8 cellular contexts compared by ENCODE assay signal in genomic region chr15:31338318-31338878, GRCh38. TPM values are rescaled to one million over a fixed set of nuclear protein-coding genes. Genes with fewer than 3 reads are reported as not detected.
DNase-seq lines count a peak whose midpoint lies in the region; ATAC-seq, FAIRE-seq and TF ChIP-seq lines count a peak whose summit lies in the region.

No MANE protein-coding gene starts in this region.

- peak overlapping the region; percentile 57 for H3K27ac ChIP-seq in A673 (ENCODE audit: low read depth, low read length, poor library complexity, severe bottlenecking)
- peak overlapping the region; percentile 94 for H3K27ac ChIP-seq in naive thymus-derived CD4-positive, alpha-beta T cell (ENCODE audit: low read depth, low read length)

- no peaks in the 10 kb centered on the region for H3K9me3 Mint-ChIP-seq in brain
- H3K9me3 Mint-ChIP-seq in naive thymus-derived CD4-positive, alpha-beta T cell: peaks cover 0 to 4% (median 0%) of the 10 kb centered on the region in 11 donors
- H3K9me3 Mint-ChIP-seq in Caco-2 (ENCODE audit: unreplicated experiment): no peaks in the 10 kb centered on the region

- H3K36me3 ChIP-seq in A673 (ENCODE audit: insufficient read depth, low read length, poor library complexity, severe bottlenecking): no peaks in the 10 kb centered on the region
- H3K36me3 ChIP-seq in naive thymus-derived CD4-positive, alpha-beta T cell (ENCODE audit: control insufficient read depth in 2 of 3, insufficient read depth in 3 of 3, low read length in 3 of 3): no peaks in the 10 kb centered on the region
- H3K36me3 ChIP-seq in Caco-2 (ENCODE audit: control insufficient read depth, insufficient read depth, low read length): no peaks in the 10 kb centered on the region; the same call in 1 of the 2 replicates

- peaks cover 25% of the 10 kb centered on the region for H3K4me1 ChIP-seq in A673 (ENCODE audit: insufficient read depth, low read length, poor library complexity, severe bottlenecking)
- peaks cover 95 to 98% of the 10 kb centered on the region in 2 donors for H3K4me1 ChIP-seq in naive thymus-derived CD4-positive, alpha-beta T cell (ENCODE audit: control insufficient read depth in 2 of 2, insufficient read depth in 2 of 2, low read length in 2 of 2)
- no peaks in the 10 kb centered on the region for H3K4me1 ChIP-seq in Caco-2

- no peak overlapping the region for H3K4me3 ChIP-seq in A673 (ENCODE audit: low read depth, low read length, poor library complexity, severe bottlenecking)
- peak overlapping the region; percentile 3 for H3K4me3 ChIP-seq in naive thymus-derived CD4-positive, alpha-beta T cell (ENCODE audit: low read length)
- no peak overlapping the region for H3K4me3 ChIP-seq in Caco-2 (ENCODE audit: low read depth, low read length)

- H3K9me3 ChIP-seq in A673 (ENCODE audit: low read depth, low read length, poor library complexity, severe bottlenecking) (no peaks in the 10 kb centered on the region), Caco-2 (no peaks in the 10 kb centered on the region)
- no peaks in the 10 kb centered on the region for H3K9me3 ChIP-seq in naive thymus-derived CD4-positive, alpha-beta T cell (ENCODE audit: control insufficient read depth in 2 of 3, low read length in 3 of 3)

- peak overlapping the region; percentile 57 to 86 (median 71) for H3K27ac Mint-ChIP-seq in brain
- peak overlapping the region; percentile 79 to 99 (median 91) for H3K27ac Mint-ChIP-seq in naive thymus-derived CD4-positive, alpha-beta T cell
- no peak overlapping the region for H3K27ac Mint-ChIP-seq in Caco-2 (ENCODE audit: unreplicated experiment)

- BruUV-seq in A673 (replicated peaks; lab: Mats Ljungman, UMichigan): no TSS peak
- no TSS peak for BruUV-seq in Caco-2 (replicated peaks; lab: Mats Ljungman, UMichigan)

- TF ChIP-seq CTCF in A673 (conservative IDR thresholded peaks at IDR 0.05; ENCODE audit: low read depth, low read length) (no peak), brain (conservative IDR thresholded peaks at IDR 0.05) (no peak), Caco-2 (IDR thresholded peaks at IDR 0.05; ENCODE audit: insufficient read depth in 1 of 2, low read depth in 1 of 2, low read length in 1 of 2, severe bottlenecking in 1 of 2, unreplicated experiment in 1 of 2) (no peak)

- ATAC-seq in HG03521 (IDR thresholded peaks at IDR 0.05; ENCODE audit: unreplicated experiment) (peak; percentile 34), GM19328 (IDR thresholded peaks at IDR 0.05; ENCODE audit: unreplicated experiment) (no peak)
- peak; percentile 16 for ATAC-seq in naive thymus-derived CD4-positive, alpha-beta T cell

- FAIRE-seq in GM19239 (lab: Jason Lieb, UNC) (peak; percentile 93), HTR-8/SVneo (lab: Jason Lieb, UNC) (no peak)

- peak overlapping the region in 2 of 5 experiments; percentile 34 to 60 for H3K4me3 Mint-ChIP-seq in brain
- H3K4me3 Mint-ChIP-seq in naive thymus-derived CD4-positive, alpha-beta T cell: peak overlapping the region; percentile 34 to 98 (median 74)
- H3K4me3 Mint-ChIP-seq in Caco-2 (ENCODE audit: unreplicated experiment): no peak overlapping the region

- no peaks in the 10 kb centered on the region for H3K27me3 ChIP-seq in A673 (replicated peaks; ENCODE audit: insufficient read depth, low read depth, low read length, poor library complexity)
- no peaks in the 10 kb centered on the region for H3K27me3 ChIP-seq in naive thymus-derived CD4-positive, alpha-beta T cell (ENCODE audit: control insufficient read depth in 2 of 2, insufficient read depth in 2 of 2, low read length in 2 of 2)
- no peaks in the 10 kb centered on the region for H3K27me3 ChIP-seq in Caco-2 (replicated peaks; ENCODE audit: control insufficient read depth, insufficient read depth, low read length)

- no peaks in the 10 kb centered on the region for H3K27me3 Mint-ChIP-seq in brain
- no peaks in the 10 kb centered on the region for H3K27me3 Mint-ChIP-seq in naive thymus-derived CD4-positive, alpha-beta T cell
- H3K27me3 Mint-ChIP-seq in Caco-2 (ENCODE audit: insufficient read depth, unreplicated experiment): no peaks in the 10 kb centered on the region

- intact Hi-C loops in A673 (cut with micrococcal nuclease; ENCODE audit: unreplicated experiment): no loop called here
- intact Hi-C loops in naive thymus-derived CD4-positive, alpha-beta T cell (cut with micrococcal nuclease): loop anchor here (1.0 kb wide), 2 partner anchors 8 to 9 kb away; no protein-coding TSS in a partner anchor
- intact Hi-C loops in Caco-2 (cut with micrococcal nuclease; ENCODE audit: unreplicated experiment): no loop called here

- H3K4me1 Mint-ChIP-seq in brain (peaks cover 95% of the 10 kb centered on the region), Caco-2 (ENCODE audit: low read depth, unreplicated experiment) (no peaks in the 10 kb centered on the region)
- H3K4me1 Mint-ChIP-seq in naive thymus-derived CD4-positive, alpha-beta T cell: peaks cover 83 to 100% (median 97%) of the 10 kb centered on the region in 7 donors

- H3K36me3 Mint-ChIP-seq in brain (no peaks in the 10 kb centered on the region), Caco-2 (ENCODE audit: insufficient read depth, unreplicated experiment) (no peaks in the 10 kb centered on the region)
- H3K36me3 Mint-ChIP-seq in naive thymus-derived CD4-positive, alpha-beta T cell: peaks cover 0 to 15% (median 0%) of the 10 kb centered on the region in 5 donors

- CTCF ChIA-PET in A673 (lab: Charles Lee) (no interaction called here), Caco-2 (lab: Charles Lee) (no interaction called here)
- CTCF ChIA-PET in naive thymus-derived CD4-positive, alpha-beta T cell (lab: Charles Lee): interaction anchor here (1.0 to 1.1 kb wide), 2 partner anchors 20 to 29 kb away, joined by 3 to 4 read pairs; no protein-coding TSS in a partner anchor

- POLR2A ChIA-PET in A673 (lab: Charles Lee; ENCODE audit: low non-redundant PET): no interaction called here
- POLR2A ChIA-PET in naive thymus-derived CD4-positive, alpha-beta T cell (lab: Charles Lee): interaction anchor here (3.0 to 21.3 kb wide), 4 partner anchors 9 to 22 kb away, joined by 11 to 529 read pairs (median 28); partner anchors contain the start of gene KLF13
- POLR2A ChIA-PET in Caco-2 (lab: Charles Lee): no interaction called here

- DNase-seq in A673 (ENCODE audit: low spot score) (no peak), GM19239 (ENCODE audit: insufficient read length, low spot score) (no peak), HTR-8/SVneo (ENCODE audit: insufficient read length, low spot score) (no peak), Caco-2 (no peak)
- no peak for DNase-seq in naive thymus-derived CD4-positive, alpha-beta T cell

RNA-seq across cellular contexts. Expression of gene KLF13, which starts 11.8 kb away (rescaled TPM):
- total RNA-seq in A673 (2021): 22.1 and 23.5 TPM in 2 replicates
- 88.5 TPM for polyA plus RNA-seq in brain (ENCODE audit: insufficient read depth, low read depth, low replicate concordance)
- total RNA-seq in naive thymus-derived CD4-positive, alpha-beta T cell: 100 to 1,000 TPM; 175 to 256 (median 199) TPM
- polyA plus RNA-seq in naive thymus-derived CD4-positive, alpha-beta T cell: 10 to 100 TPM; 42.4 to 53.7 TPM
- total RNA-seq in Caco-2 (2022): 16.6 and 18.8 TPM in 2 replicates

Comparison
In these comparisons a context has a peak if more than half of its experiments do, and no peak if none do; other contexts are left out.
1. intact Hi-C loops: an anchor here in naive thymus-derived CD4-positive, alpha-beta T cell (1.0 kb wide); none called in A673 and Caco-2.